In the genomic region with DNA sequence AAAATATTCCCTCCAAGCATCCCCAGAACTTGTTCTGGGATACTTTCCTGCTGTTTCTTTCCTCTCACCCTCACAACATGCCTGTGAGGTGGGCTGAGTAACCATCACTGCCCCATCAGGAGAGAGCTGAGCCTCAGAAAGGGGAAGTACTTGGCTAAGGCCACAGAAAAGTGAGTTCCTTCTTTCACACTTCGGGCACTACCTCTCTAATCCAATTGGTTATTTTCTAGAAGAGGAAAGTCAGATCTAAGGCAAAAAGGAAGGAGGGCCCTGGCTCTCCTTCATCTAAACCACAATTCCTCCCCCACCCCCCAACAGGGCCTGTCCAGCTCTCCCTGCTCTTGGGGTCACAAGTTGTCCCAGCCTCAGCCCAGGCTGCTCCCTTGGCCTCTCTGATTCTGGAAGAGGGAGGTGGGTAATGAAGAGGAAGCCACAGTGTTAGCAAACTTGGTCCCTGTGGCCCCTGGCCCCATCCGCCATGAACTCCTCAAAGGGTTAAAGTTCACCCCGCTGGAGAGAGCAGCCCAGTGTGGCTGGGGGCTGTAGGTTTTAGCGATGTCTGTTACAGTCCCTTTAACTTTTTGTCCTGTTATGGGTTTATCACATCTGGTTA, we compare ENCODE assay signal across 1 cellular context.
A peak's percentile ranks its signal among the peaks of the same experiment; 100 is the strongest.
TF ChIP-seq lines count a peak whose summit lies in the region.

No MANE protein-coding gene starts in this region.

TF ChIP-seq in GM12878, 131 proteins besides CTCF, POLR2A, EP300 and RAD21 (continued from another document):
- TF ChIP-seq ZBTB33 (IDR thresholded peaks at IDR 0.05) (peak; percentile 47; the same call in 1 of the 2 replicates), MTA2 (IDR thresholded peaks at IDR 0.05; ENCODE audit: low read depth) (peak; percentile 33; the same call in 1 of the 2 replicates), IKZF1 (conservative IDR thresholded peaks at IDR 0.05) (peak; percentile 45; the same call in 1 of the 2 replicates), TCF3 (IDR thresholded peaks at IDR 0.05; ENCODE audit: borderline replicate concordance, insufficient read depth, low read depth, low read length) (no peak), NR2C1 (IDR thresholded peaks at IDR 0.05) (peak; percentile 63; the same call in 1 of the 2 replicates), GABPA (IDR thresholded peaks at IDR 0.05; ENCODE audit: low read depth) (no peak), MLLT1 (IDR thresholded peaks at IDR 0.05) (no peak), NR2F1 (conservative IDR thresholded peaks at IDR 0.05) (peak; percentile 45)
TF ChIP-seq in GM12878: peak in this region for 7.
